8 cellular contexts compared by ENCODE assay signal in the genomic region with DNA sequence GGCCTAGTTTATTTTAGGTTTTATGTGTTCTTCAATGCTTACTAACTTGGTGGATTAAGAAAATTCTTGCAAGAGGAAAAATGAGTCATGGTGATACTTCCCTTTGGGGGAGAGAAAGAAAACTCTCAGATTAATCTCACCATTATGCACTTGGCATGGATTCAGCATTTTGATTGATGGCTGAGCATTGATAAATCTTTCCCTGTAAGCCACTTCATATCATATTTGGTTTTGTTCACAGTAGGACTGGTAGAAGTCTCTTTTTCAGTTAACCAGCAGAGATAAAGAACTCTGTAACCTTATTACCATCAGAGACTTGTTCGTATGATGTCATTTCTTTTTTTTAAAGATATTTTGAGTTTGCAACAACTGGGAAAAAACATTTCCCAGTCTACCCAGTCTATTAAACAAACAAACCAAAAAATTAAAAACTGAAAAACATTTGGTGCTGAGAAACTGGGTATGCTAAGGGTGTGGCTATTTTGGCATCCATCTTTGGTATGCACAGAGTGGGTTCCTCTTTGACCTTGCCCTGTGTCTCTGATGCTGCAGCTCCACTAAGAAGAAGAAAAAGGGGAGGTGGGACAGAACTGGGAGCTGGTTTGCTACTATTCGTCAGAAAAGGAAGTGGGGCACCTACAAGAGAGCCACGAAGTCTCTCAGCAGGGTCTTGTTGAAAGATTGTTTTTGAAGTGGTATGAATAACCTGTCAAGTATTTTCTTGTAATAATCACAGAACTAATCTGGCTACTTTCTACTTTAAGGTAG. TPM values are rescaled to one million over a fixed set of nuclear protein-coding genes. Genes with fewer than 3 reads are reported as not detected.
DNase-seq lines count a peak whose midpoint lies in the region; TF ChIP-seq lines count a peak whose summit lies in the region.

No MANE protein-coding gene starts in this region.

- no peak overlapping the region for H3K9ac ChIP-seq in skeletal muscle tissue (ENCODE audit: low read depth in 1 of 3, low read length in 3 of 3)

- CTCF ChIA-PET in HEK293 (lab: Yijun Ruan, JAX), result no interaction called here

- H3K4me1 ChIP-seq in HEK293 (ENCODE audit: control insufficient read depth, insufficient read depth, low read length) (peaks cover 24% of the 10 kb centered on the region), SJSA1 (replicated peaks) (peaks cover 60% of the 10 kb centered on the region), esophagus squamous epithelium (peaks cover 27 to 94% (median 66%) of the 10 kb centered on the region in 3 donors), skeletal muscle tissue (ENCODE audit: control insufficient read depth in 3 of 3, insufficient read depth in 3 of 3, low read length in 3 of 3) (peaks cover 5 to 22% (median 13%) of the 10 kb centered on the region in 3 donors)

- H3K36me3 ChIP-seq in HEK293 (ENCODE audit: control insufficient read depth in 2 of 2, insufficient read depth in 1 of 2, low read length in 2 of 2), result no peaks in the 10 kb centered on the region
- H3K36me3 ChIP-seq in SJSA1, result no peaks in the 10 kb centered on the region
- H3K36me3 ChIP-seq in esophagus squamous epithelium, result no peaks in the 10 kb centered on the region
- H3K36me3 ChIP-seq in skeletal muscle tissue (ENCODE audit: control insufficient read depth in 3 of 3, insufficient read depth in 3 of 3, low read length in 3 of 3), result no peaks in the 10 kb centered on the region

- POLR2A ChIA-PET in HEK293 (lab: Yijun Ruan, JAX), result no interaction called here

- H3K9me3 ChIP-seq in HEK293 (ENCODE audit: control insufficient read depth, insufficient read depth, low read depth, low read length) (no peaks in the 10 kb centered on the region), SJSA1 (replicated peaks) (no peaks in the 10 kb centered on the region), esophagus squamous epithelium (no peaks in the 10 kb centered on the region), skeletal muscle tissue (ENCODE audit: control insufficient read depth in 3 of 3, low read length in 3 of 3) (no peaks in the 10 kb centered on the region)

- peak in 1 of 2 experiments; percentile 80 for DNase-seq in SJSA1 (ENCODE audit: low read depth in 1 of 2, low spot score in 2 of 2)
- DNase-seq in esophagus squamous epithelium (lab: John Stamatoyannopoulos, UW), result no peak
- DNase-seq in effector CD8-positive, alpha-beta T cell (lab: John Stamatoyannopoulos, UW), result no peak
- DNase-seq in NCI-H526 (lab: John Stamatoyannopoulos, UW), result no peak
- no peak for DNase-seq in GOT3 (lab: John Stamatoyannopoulos, UW)
- no peak for DNase-seq in activated effector memory CD4-positive, alpha-beta T cell treated with anti-CD3 and anti-CD28 coated beads, Interleukin-2, amount 50 U/mL, for 16 hours

- intact Hi-C loops in esophagus squamous epithelium (cut with DNase I), result no loop called here

- no peak for TF ChIP-seq POLR2A in esophagus squamous epithelium (IDR thresholded peaks at IDR 0.05)

- TF ChIP-seq CTCF in HEK293 (tag by site-specific recombination; IDR thresholded peaks at IDR 0.05), result no peak
- TF ChIP-seq CTCF in esophagus squamous epithelium (IDR thresholded peaks at IDR 0.05), result no peak

- WGBS in esophagus squamous epithelium, 2 donors, result 11 to 17% methylated on average over 3 of the region's 3 CpGs

- H3K27ac ChIP-seq in HEK293 (ENCODE audit: extremely low read depth, low read depth, low read length) (no peak overlapping the region), SJSA1 (peak overlapping the region; percentile 83), esophagus squamous epithelium (peak overlapping the region; percentile 69 to 84 (median 74)), skeletal muscle tissue (ENCODE audit: low read depth, low read length) (peak overlapping the region; percentile 46)

- no peak overlapping the region for H3K4me3 ChIP-seq in HEK293 (ENCODE audit: low read depth, low read length)
- no peak overlapping the region for H3K4me3 ChIP-seq in SJSA1
- peak overlapping the region in 1 of 4 donors; percentile 9 for H3K4me3 ChIP-seq in esophagus squamous epithelium
- no peak overlapping the region for H3K4me3 ChIP-seq in skeletal muscle tissue (ENCODE audit: low read length in 3 of 3)

- no peaks in the 10 kb centered on the region for H3K27me3 ChIP-seq in SJSA1 (replicated peaks)
- H3K27me3 ChIP-seq in esophagus squamous epithelium, result no peaks in the 10 kb centered on the region
- H3K27me3 ChIP-seq in skeletal muscle tissue (ENCODE audit: control insufficient read depth in 3 of 3, insufficient read depth in 3 of 3, low read length in 3 of 3), result no peaks in the 10 kb centered on the region

TF ChIP-seq in HEK293, 187 proteins besides CTCF, POLR2A, EP300 and RAD21 (continues in another document):
- TF ChIP-seq ZNF629 (tag by site-specific recombination; IDR thresholded peaks at IDR 0.05), result peak; percentile 84
- TF ChIP-seq ZNF146 (tag by site-specific recombination; IDR thresholded peaks at IDR 0.05), result peak; percentile 22; the same call in 1 of the 2 replicates
- TF ChIP-seq ZNF121 (tag by site-specific recombination; IDR thresholded peaks at IDR 0.05), result no peak
- 0 out of 2 replicates have a peak, but pooled peaks have one; percentile 35 for TF ChIP-seq KLF10 (tag by site-specific recombination; IDR thresholded peaks at IDR 0.05)
- TF ChIP-seq MEIS1 (CRISPR knock-in tag; IDR thresholded peaks at IDR 0.05; ENCODE audit: borderline replicate concordance), result peak; percentile 74; the same call in 1 of the 2 replicates
- TF ChIP-seq, protein P1, sequence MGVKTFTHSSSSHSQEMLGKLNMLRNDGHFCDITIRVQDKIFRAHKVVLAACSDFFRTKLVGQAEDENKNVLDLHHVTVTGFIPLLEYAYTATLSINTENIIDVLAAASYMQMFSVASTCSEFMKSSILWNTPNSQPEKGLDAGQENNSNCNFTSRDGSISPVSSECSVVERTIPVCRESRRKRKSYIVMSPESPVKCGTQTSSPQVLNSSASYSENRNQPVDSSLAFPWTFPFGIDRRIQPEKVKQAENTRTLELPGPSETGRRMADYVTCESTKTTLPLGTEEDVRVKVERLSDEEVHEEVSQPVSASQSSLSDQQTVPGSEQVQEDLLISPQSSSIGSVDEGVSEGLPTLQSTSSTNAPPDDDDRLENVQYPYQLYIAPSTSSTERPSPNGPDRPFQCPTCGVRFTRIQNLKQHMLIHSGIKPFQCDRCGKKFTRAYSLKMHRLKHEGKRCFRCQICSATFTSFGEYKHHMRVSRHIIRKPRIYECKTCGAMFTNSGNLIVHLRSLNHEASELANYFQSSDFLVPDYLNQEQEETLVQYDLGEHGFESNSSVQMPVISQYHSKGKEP (tag by site-specific recombination; IDR thresholded peaks at IDR 0.05), result 0 out of 2 replicates have a peak, but pooled peaks have one; percentile 27
- peak; percentile 59 for TF ChIP-seq ZNF366 (tag by site-specific recombination; conservative IDR thresholded peaks at IDR 0.05)
- no peak for TF ChIP-seq KLF16 (tag by site-specific recombination; IDR thresholded peaks at IDR 0.05)
- peak; percentile 73 for TF ChIP-seq FEZF1 (tag by site-specific recombination; IDR thresholded peaks at IDR 0.05)
- TF ChIP-seq ZNF610 (tag by site-specific recombination; IDR thresholded peaks at IDR 0.05; ENCODE audit: borderline replicate concordance), result no peak
- TF ChIP-seq, protein P2, sequence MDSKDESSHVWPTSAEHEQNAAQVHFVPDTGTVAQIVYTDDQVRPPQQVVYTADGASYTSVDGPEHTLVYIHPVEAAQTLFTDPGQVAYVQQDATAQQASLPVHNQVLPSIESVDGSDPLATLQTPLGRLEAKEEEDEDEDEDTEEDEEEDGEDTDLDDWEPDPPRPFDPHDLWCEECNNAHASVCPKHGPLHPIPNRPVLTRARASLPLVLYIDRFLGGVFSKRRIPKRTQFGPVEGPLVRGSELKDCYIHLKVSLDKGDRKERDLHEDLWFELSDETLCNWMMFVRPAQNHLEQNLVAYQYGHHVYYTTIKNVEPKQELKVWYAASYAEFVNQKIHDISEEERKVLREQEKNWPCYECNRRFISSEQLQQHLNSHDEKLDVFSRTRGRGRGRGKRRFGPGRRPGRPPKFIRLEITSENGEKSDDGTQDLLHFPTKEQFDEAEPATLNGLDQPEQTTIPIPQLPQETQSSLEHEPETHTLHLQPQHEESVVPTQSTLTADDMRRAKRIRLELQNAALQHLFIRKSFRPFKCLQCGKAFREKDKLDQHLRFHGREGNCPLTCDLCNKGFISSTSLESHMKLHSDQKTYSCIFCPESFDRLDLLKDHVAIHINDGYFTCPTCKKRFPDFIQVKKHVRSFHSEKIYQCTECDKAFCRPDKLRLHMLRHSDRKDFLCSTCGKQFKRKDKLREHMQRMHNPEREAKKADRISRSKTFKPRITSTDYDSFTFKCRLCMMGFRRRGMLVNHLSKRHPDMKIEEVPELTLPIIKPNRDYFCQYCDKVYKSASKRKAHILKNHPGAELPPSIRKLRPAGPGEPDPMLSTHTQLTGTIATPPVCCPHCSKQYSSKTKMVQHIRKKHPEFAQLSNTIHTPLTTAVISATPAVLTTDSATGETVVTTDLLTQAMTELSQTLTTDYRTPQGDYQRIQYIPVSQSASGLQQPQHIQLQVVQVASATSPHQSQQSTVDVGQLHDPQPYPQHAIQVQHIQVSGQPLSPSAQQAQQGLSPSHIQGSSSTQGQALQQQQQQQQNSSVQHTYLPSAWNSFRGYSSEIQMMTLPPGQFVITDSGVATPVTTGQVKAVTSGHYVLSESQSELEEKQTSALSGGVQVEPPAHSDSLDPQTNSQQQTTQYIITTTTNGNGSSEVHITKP (tag by site-specific recombination; IDR thresholded peaks at IDR 0.05), result 0 out of 2 replicates have a peak, but pooled peaks have one; percentile 15
- TF ChIP-seq, protein P3, sequence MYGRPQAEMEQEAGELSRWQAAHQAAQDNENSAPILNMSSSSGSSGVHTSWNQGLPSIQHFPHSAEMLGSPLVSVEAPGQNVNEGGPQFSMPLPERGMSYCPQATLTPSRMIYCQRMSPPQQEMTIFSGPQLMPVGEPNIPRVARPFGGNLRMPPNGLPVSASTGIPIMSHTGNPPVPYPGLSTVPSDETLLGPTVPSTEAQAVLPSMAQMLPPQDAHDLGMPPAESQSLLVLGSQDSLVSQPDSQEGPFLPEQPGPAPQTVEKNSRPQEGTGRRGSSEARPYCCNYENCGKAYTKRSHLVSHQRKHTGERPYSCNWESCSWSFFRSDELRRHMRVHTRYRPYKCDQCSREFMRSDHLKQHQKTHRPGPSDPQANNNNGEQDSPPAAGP (tag by site-specific recombination; IDR thresholded peaks at IDR 0.05), result no peak
- TF ChIP-seq ZNF433 (tag by site-specific recombination; IDR thresholded peaks at IDR 0.05; ENCODE audit: low read depth), result no peak
- peak; percentile 59; the same call in 1 of the 2 replicates for TF ChIP-seq IKZF3 (tag by site-specific recombination; IDR thresholded peaks at IDR 0.05)

RNA-seq across cellular contexts. Expression of a gene that starts 17.2 kb away (rescaled TPM):
- total RNA-seq in SJSA1 (2014; rRNA removed; shearing (Covaris generic)), result 41.1 and 71.4 TPM in 2 replicates
- total RNA-seq in esophagus squamous epithelium (10 to 100 TPM; 52.3 to 70.2 (median 62.5) TPM), skeletal muscle tissue (19.8 TPM)
